Comparison of ENCODE assay signal across 10 cellular contexts in the genomic region with DNA sequence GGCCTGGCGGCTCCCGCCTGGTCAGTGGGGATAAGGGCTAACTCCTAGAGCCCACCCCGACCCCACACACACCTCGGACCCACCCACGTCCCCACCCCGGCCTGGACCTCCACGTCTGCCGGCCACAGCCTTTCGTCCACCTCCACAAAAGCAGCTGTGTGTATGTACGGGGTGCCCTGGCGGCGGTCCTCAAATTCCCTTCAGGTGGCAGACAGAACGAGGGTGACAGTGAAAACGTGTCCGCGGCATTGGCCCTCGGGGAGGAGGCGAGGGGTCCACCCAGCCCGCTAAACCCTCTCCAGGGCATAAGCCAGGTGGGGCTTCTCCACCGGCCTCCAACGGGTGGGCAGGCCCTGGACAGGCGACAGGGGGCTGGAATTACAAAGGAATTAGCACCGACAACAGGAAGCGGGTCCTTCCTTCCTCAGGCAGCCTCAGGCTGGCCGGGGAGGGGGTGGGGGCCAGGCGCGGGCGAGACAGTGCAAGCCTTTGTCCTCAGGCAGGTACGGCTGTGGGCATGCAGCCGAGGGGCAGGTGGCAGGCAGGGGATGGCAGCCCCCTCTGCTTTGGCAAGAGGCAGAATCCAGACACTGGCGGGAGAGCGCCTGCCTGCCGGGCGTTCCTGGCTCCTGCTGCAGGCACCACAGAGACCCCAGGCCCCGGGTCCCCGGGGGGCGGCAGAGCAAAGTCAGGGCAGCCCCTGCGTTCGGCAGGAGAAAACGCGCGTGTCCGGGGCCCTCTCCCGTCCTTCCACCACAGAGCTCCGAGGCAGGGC. TPM values are rescaled to one million over a fixed set of nuclear protein-coding genes. Genes with fewer than 3 reads are reported as not detected.
A peak's percentile ranks its signal among the peaks of the same experiment; 100 is the strongest.
DNase-seq lines count a peak whose midpoint lies in the region; ATAC-seq and FAIRE-seq lines count a peak whose summit lies in the region.
"Had no signal": no experiment of that assay in that cellular context is flagged by ENCODE, and none has a peak within 500 bp of the region (broad histone marks: within the 10 kb centered on the region; RNA-seq: fewer than 3 reads in every experiment).

No MANE protein-coding gene starts in this region.

- no peak overlapping the region for H3K4me3 ChIP-seq in skeletal muscle tissue (ENCODE audit: low read length in 3 of 3)
- H3K4me3 ChIP-seq: GM23248 had no signal

- H3K9me3 ChIP-seq in skeletal muscle tissue (ENCODE audit: control insufficient read depth in 3 of 3, low read length in 3 of 3) = no peaks in the 10 kb centered on the region
- H3K9me3 ChIP-seq in T-helper 17 cell (ENCODE audit: control insufficient read depth, low read length, poor library complexity, severe bottlenecking) = no peaks in the 10 kb centered on the region

- peak overlapping the region; percentile 77 for H3K27ac ChIP-seq in skeletal muscle tissue (ENCODE audit: low read depth, low read length)
- H3K27ac ChIP-seq: GM23248 had no signal

- H3K4me3 Mint-ChIP-seq in T-helper 17 cell = no peak overlapping the region

- no peaks in the 10 kb centered on the region for H3K27me3 Mint-ChIP-seq in T-helper 17 cell

- peaks cover 3% of the 10 kb centered on the region for H3K4me1 Mint-ChIP-seq in T-helper 17 cell

- ATAC-seq in esophagus mucosa (peak; percentile 5), T-helper 17 cell (no peak)

- no peak overlapping the region for H3K27ac Mint-ChIP-seq in T-helper 17 cell

- no peak for FAIRE-seq in RCC 7860 (lab: Jason Lieb, UNC)

- H3K4me1 ChIP-seq in skeletal muscle tissue (ENCODE audit: control insufficient read depth in 3 of 3, insufficient read depth in 3 of 3, low read length in 3 of 3) = peaks cover 33 to 44% (median 33%) of the 10 kb centered on the region in 3 donors

- no peaks in the 10 kb centered on the region for H3K36me3 Mint-ChIP-seq in T-helper 17 cell (ENCODE audit: low read depth)

- DNase-seq in ELF-1 (ENCODE audit: low read depth, low spot score) (peak; percentile 77), NCI-H2171 treated with DMSO at 0.1 percent for 48 hours (lab: John Stamatoyannopoulos, UW) (peak; percentile 67), T-helper 2 cell (no peak), COLO668 (lab: John Stamatoyannopoulos, UW; ENCODE audit: unreplicated experiment) (no peak), T-helper 17 cell (no peak), RCC 7860 (ENCODE audit: low spot score) (no peak)
- DNase-seq: NCI-H187 treated with DMSO at 0.1 percent for 48 hours had no signal

- H3K27me3 ChIP-seq in skeletal muscle tissue (ENCODE audit: control insufficient read depth in 3 of 3, insufficient read depth in 3 of 3, low read length in 3 of 3) = no peaks in the 10 kb centered on the region

- H3K9ac ChIP-seq in skeletal muscle tissue (ENCODE audit: low read depth in 1 of 3, low read length in 3 of 3) = peak overlapping the region; percentile 30 to 80 (median 32)
- H3K9ac ChIP-seq: GM23248 had no signal

- no peaks in the 10 kb centered on the region for H3K36me3 ChIP-seq in skeletal muscle tissue (ENCODE audit: control insufficient read depth in 3 of 3, insufficient read depth in 3 of 3, low read length in 3 of 3)

RNA-seq across cellular contexts. Expression of gene PITPNA, which starts 12.3 kb away (rescaled TPM):
- total RNA-seq in esophagus mucosa = 94.4 TPM
- 11.0 TPM for total RNA-seq in skeletal muscle tissue
- 10 to 100 TPM; 41.6 to 48.0 TPM for total RNA-seq in T-helper 17 cell

RNA-seq across cellular contexts. Expression of gene SLC43A2, which starts 53.8 kb away (rescaled TPM):
- total RNA-seq in esophagus mucosa (3.6 TPM), skeletal muscle tissue (4.7 TPM), T-helper 17 cell (1 to 10 TPM; 5.1 to 7.4 TPM)

RNA-seq across cellular contexts. Expression of gene INPP5K, which starts 58.5 kb away (rescaled TPM):
- total RNA-seq in esophagus mucosa = 21.4 TPM
- 23.0 TPM for total RNA-seq in skeletal muscle tissue
- total RNA-seq in T-helper 17 cell = 100 to 1,000 TPM; 172 to 189 TPM

Comparison
In these comparisons a context has a peak if more than half of its experiments do, and no peak if none do; other contexts are left out.
1. DNase-seq: peak in ELF-1 (single experiment) and NCI-H2171 treated with DMSO at 0.1 percent for 48 hours (single experiment); none in T-helper 2 cell (0 of 5), COLO668 (single experiment), T-helper 17 cell (0 of 3) and RCC 7860 (single experiment).